Comparison of ENCODE assay signal across 1 cellular context in the genomic region with DNA sequence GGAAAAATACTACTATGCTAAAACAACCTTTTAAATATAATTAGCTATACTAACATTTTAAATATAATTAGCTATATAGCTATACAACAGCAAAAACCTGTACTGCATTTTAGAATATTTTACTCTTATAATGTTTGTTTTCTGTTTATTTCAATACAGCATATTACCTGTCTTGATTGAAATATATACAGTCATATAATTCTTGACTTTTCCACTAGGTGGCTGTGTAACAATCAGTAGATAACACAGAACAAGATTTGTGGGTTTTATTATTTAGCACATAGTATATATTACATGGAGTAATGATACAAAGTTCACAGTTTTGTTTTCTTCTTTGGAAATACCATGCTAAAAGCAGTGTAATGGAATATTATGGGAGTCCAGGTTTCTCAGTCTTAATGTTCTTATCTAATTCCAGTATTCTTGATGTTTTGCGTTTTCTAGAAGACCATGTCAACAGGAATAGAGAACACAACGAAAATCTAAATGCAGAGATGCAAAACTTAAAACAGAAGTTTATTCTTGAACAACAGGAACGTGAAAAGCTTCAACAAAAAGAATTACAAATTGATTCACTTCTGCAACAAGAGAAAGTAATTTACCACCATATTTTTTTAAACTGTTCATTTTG.
TF ChIP-seq lines count a peak whose summit lies in the region.

No MANE protein-coding gene starts in this region.

TF ChIP-seq in K562, 482 proteins besides CTCF, POLR2A, EP300 and RAD21:
- TF ChIP-seq MTA1 (IDR thresholded peaks at IDR 0.05; ENCODE audit: borderline replicate concordance) = no peak
- TF ChIP-seq POU5F1 (IDR thresholded peaks at IDR 0.05; ENCODE audit: borderline replicate concordance, low read depth, low read length, partially characterized antibody) = no peak
- no peak for TF ChIP-seq MCM7 (IDR thresholded peaks at IDR 0.05)
- no peak for TF ChIP-seq ZNF134 (CRISPR knock-in tag; conservative IDR thresholded peaks at IDR 0.05)
- no peak for TF ChIP-seq ZNF165 (CRISPR knock-in tag; IDR thresholded peaks at IDR 0.05; ENCODE audit: borderline replicate concordance)
- no peak for TF ChIP-seq RHOXF2B (CRISPR knock-in tag; conservative IDR thresholded peaks at IDR 0.05)
- no peak for TF ChIP-seq MAFK (IDR thresholded peaks at IDR 0.05; ENCODE audit: low read length)
- TF ChIP-seq, protein P1, sequence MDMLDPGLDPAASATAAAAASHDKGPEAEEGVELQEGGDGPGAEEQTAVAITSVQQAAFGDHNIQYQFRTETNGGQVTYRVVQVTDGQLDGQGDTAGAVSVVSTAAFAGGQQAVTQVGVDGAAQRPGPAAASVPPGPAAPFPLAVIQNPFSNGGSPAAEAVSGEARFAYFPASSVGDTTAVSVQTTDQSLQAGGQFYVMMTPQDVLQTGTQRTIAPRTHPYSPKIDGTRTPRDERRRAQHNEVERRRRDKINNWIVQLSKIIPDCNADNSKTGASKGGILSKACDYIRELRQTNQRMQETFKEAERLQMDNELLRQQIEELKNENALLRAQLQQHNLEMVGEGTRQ (CRISPR knock-in tag; IDR thresholded peaks at IDR 0.05) = no peak
- TF ChIP-seq, protein P2, sequence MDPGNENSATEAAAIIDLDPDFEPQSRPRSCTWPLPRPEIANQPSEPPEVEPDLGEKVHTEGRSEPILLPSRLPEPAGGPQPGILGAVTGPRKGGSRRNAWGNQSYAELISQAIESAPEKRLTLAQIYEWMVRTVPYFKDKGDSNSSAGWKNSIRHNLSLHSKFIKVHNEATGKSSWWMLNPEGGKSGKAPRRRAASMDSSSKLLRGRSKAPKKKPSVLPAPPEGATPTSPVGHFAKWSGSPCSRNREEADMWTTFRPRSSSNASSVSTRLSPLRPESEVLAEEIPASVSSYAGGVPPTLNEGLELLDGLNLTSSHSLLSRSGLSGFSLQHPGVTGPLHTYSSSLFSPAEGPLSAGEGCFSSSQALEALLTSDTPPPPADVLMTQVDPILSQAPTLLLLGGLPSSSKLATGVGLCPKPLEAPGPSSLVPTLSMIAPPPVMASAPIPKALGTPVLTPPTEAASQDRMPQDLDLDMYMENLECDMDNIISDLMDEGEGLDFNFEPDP (CRISPR knock-in tag; IDR thresholded peaks at IDR 0.05) = no peak
TF ChIP-seq in K562: peak in this region for 0.
